ENCODE assay signal across 8 cellular contexts in the genomic region with DNA sequence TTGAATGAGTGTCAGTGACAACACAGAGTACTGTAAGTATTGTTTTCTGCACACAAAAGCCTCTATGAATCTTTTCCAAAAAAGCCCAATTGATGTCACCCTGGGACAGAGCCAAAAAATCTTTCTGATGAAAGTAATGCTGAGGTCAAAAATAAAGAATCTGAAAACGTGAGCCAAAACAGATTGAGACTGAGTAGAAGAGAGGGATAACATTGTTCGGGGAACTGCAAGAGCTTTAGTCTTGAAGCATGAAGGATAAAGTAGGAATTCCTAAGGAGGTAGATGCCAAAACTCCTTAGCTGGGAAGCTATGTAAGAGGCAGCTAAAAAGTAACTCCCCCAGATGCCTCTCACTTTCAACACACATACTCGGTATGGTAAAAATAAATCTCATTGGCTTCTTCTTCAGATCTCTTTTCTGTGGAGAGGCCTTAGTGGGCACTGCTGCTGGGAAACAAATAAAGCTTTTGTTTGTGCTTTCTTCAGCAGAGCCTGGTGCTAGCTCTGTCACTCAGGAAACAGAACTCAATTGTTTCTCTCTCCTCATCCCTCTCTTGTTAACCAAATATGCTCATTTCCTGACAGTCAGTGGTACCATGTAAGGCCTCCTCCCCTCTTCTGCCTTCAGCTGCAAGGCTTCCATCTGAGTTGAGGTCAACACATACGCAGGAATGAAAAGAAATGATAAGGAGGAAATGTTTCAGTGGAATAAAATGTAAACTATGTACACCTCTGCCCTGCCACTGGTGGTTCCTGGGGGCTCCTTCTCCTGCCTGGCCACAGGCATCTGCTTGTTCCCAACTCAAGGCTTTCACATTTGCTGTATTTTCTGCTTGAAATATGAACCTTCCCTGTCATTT. TPM values are rescaled to one million over a fixed set of nuclear protein-coding genes. Genes with fewer than 3 reads are reported as not detected.
DNase-seq lines count a peak whose midpoint lies in the region; ATAC-seq and TF ChIP-seq lines count a peak whose summit lies in the region.

No MANE protein-coding gene starts in this region.

- no peak for TF ChIP-seq CTCF in BJ (IDR thresholded peaks at IDR 0.05; ENCODE audit: insufficient read depth, low read depth, low read length)

- H3K27me3 ChIP-seq in BJ (ENCODE audit: control insufficient read depth, insufficient read depth, low read length), result no peaks in the 10 kb centered on the region

- ATAC-seq in HG02870 (IDR thresholded peaks at IDR 0.05; ENCODE audit: unreplicated experiment), result peak; percentile 62
- ATAC-seq in HG02938 (IDR thresholded peaks at IDR 0.05; ENCODE audit: unreplicated experiment), result no peak

- CTCF ChIA-PET in BJ (lab: Yijun Ruan, JAX), result interaction anchor here (0.6 to 1.3 kb wide), 3 partner anchors 18 to 1343 kb away, joined by 3 to 4 read pairs (median 3); no protein-coding TSS in a partner anchor

- DNase-seq in BJ (ENCODE audit: low read depth), result peak; percentile 66
- DNase-seq in amniotic epithelial cell (ENCODE audit: low read depth), result peak; percentile 99
- DNase-seq in hepatic stellate cell (ENCODE audit: low spot score), result peak; percentile 47
- peak; percentile 89 for DNase-seq in skeletal muscle cell (ENCODE audit: low read depth)
- DNase-seq in NCI-H1092 (lab: John Stamatoyannopoulos, UW), result no peak
- no peak for DNase-seq in central memory CD4-positive, alpha-beta T cell

- H3K4me3 ChIP-seq in BJ (ENCODE audit: low read depth, low read length) (no peak overlapping the region), skeletal muscle cell (ENCODE audit: low read depth, low read length) (no peak overlapping the region)

- no peaks in the 10 kb centered on the region for H3K36me3 ChIP-seq in BJ (ENCODE audit: control insufficient read depth, insufficient read depth, low read length)

- POLR2A ChIA-PET in BJ (lab: Charles Lee), result interaction anchor here (0.6 to 0.9 kb wide), 3 partner anchors 261 to 1687 kb away, joined by 4 to 9 read pairs (median 6); no protein-coding TSS in a partner anchor

RNA-seq across cellular contexts. Expression of a gene that starts 58.1 kb away (rescaled TPM):
- 0.10 and 0.12 TPM in 2 replicates for polyA plus RNA-seq in BJ (2011; rRNA removed)
- polyA minus RNA-seq in BJ (2011; rRNA and poly(A)+ RNA removed), result not detected in 2 replicates

Comparison
In these comparisons a context has a peak if more than half of its experiments do, and no peak if none do; other contexts are left out.
1. DNase-seq: peak in BJ (single experiment), amniotic epithelial cell (single experiment), hepatic stellate cell (single experiment) and skeletal muscle cell (single experiment); none in NCI-H1092 (single experiment) and central memory CD4-positive, alpha-beta T cell (single experiment).